ENCODE assay signal across 14 cellular contexts in genomic region chr9:19451240-19452087, GRCh38. TPM values are rescaled to one million over a fixed set of nuclear protein-coding genes. Genes with fewer than 3 reads are reported as not detected.
DNase-seq lines count a peak whose midpoint lies in the region; ATAC-seq and TF ChIP-seq lines count a peak whose summit lies in the region.
"Had no signal": no experiment of that assay in that cellular context is flagged by ENCODE, and none has a peak within 500 bp of the region (broad histone marks: within the 10 kb centered on the region; RNA-seq: fewer than 3 reads in every experiment).

No MANE protein-coding gene starts in this region.

- no peaks in the 10 kb centered on the region for H3K36me3 Mint-ChIP-seq in osteocyte (ENCODE audit: unreplicated experiment)

- H4K20me1 ChIP-seq in OCI-LY1 (ENCODE audit: insufficient read depth, low read length): no peaks in the 10 kb centered on the region
- H4K20me1 ChIP-seq: BLaER1 had no signal

- H3K27me3 Mint-ChIP-seq in osteocyte (ENCODE audit: unreplicated experiment): no peaks in the 10 kb centered on the region

- H3K4me1 ChIP-seq in OCI-LY1 (ENCODE audit: insufficient read depth, low read length, severe bottlenecking): peaks cover 10% of the 10 kb centered on the region
- H3K4me1 ChIP-seq: colonic mucosa, left lung had no signal

- H3K36me3 ChIP-seq in OCI-LY1 (ENCODE audit: insufficient read depth, low read length): no peaks in the 10 kb centered on the region
- H3K36me3 ChIP-seq: colonic mucosa, left lung had no signal

- H3K9ac ChIP-seq in OCI-LY1 (ENCODE audit: low read length): no peak overlapping the region
- H3K9ac ChIP-seq: BLaER1 had no signal

- TF ChIP-seq CTCF in OCI-LY1 (IDR thresholded peaks at IDR 0.05; ENCODE audit: low read length): no peak
- TF ChIP-seq CTCF in omental fat pad (IDR thresholded peaks at IDR 0.05): no peak
- no peak for TF ChIP-seq CTCF in osteocyte (IDR thresholded peaks at IDR 0.05)

- no peak overlapping the region for H3K4me3 Mint-ChIP-seq in osteocyte (ENCODE audit: unreplicated experiment)

- H3K27ac Mint-ChIP-seq in osteocyte (ENCODE audit: unreplicated experiment): no peak overlapping the region

- ATAC-seq in GM18508 (IDR thresholded peaks at IDR 0.05; ENCODE audit: insufficient read depth, unreplicated experiment) (peak; percentile 96), GM21423 (IDR thresholded peaks at IDR 0.05; ENCODE audit: unreplicated experiment) (peak; percentile 89), HG03039 (IDR thresholded peaks at IDR 0.05; ENCODE audit: unreplicated experiment) (peak; percentile 94), omental fat pad (ENCODE audit: low FRiP score) (no peak)
- ATAC-seq: left lung had no signal

- no peaks in the 10 kb centered on the region for H3K9me3 Mint-ChIP-seq in osteocyte (ENCODE audit: unreplicated experiment)

- no peaks in the 10 kb centered on the region for H3K79me2 ChIP-seq in OCI-LY1 (ENCODE audit: insufficient read depth, low read length)

- H3K4me3 ChIP-seq in OCI-LY1 (ENCODE audit: low read depth, low read length, poor library complexity, severe bottlenecking): peak overlapping the region; percentile 27
- H3K4me3 ChIP-seq: BLaER1, colonic mucosa, left lung had no signal

- peak overlapping the region; percentile 54 for H3K4me2 ChIP-seq in OCI-LY1 (ENCODE audit: low read length)
- H3K4me2 ChIP-seq: BLaER1 had no signal

- H3K27me3 ChIP-seq in OCI-LY1 (ENCODE audit: insufficient read depth, low read length): no peaks in the 10 kb centered on the region
- H3K27me3 ChIP-seq: BLaER1, colonic mucosa, left lung had no signal

- H3K4me1 Mint-ChIP-seq in osteocyte (ENCODE audit: unreplicated experiment): no peaks in the 10 kb centered on the region

- no peaks in the 10 kb centered on the region for H3F3A ChIP-seq in OCI-LY1 (ENCODE audit: insufficient read depth, low read length)

- no peak overlapping the region for H3K27ac ChIP-seq in OCI-LY1 (ENCODE audit: low read depth, low read length, poor library complexity, severe bottlenecking)
- H3K27ac ChIP-seq: BLaER1, colonic mucosa, left lung had no signal

- DNase-seq in cortex of kidney (lab: John Stamatoyannopoulos, UW) (no peak), ecto neural progenitor cell (ENCODE audit: low spot score) (no peak), omental fat pad (ENCODE audit: low spot score) (no peak), osteocyte (ENCODE audit: extremely low spot score, unreplicated experiment) (no peak)
- DNase-seq: activated CD4-positive, CD25-positive, alpha-beta regulatory T cell treated with anti-CD3 and anti-CD28 coated beads, Interleukin-2, amount 50 U/mL, for 72 hours; activated effector memory CD4-positive, alpha-beta T cell treated with Interleukin-2 at 50 U/mL for 16 hours; colonic mucosa; left lung; NCI-H2029 had no signal

- H2AFZ ChIP-seq in OCI-LY1 (ENCODE audit: low read length): peak overlapping the region; percentile 43; the same call in 1 of the 2 replicates

- H3K9me3 ChIP-seq in OCI-LY1 (ENCODE audit: low read length): no peaks in the 10 kb centered on the region
- H3K9me3 ChIP-seq: BLaER1, colonic mucosa, left lung had no signal

- H3K9me2 ChIP-seq in OCI-LY1 (ENCODE audit: low read depth, low read length): no peaks in the 10 kb centered on the region

RNA-seq across cellular contexts. Expression of gene ACER2, which starts 42.7 kb away (rescaled TPM):
- total RNA-seq in omental fat pad: 10 to 100 TPM; 10.4 to 38.1 (median 20.9) TPM
- 0.52 and 0.70 TPM in 2 replicates for total RNA-seq in osteocyte
